In the genomic region with DNA sequence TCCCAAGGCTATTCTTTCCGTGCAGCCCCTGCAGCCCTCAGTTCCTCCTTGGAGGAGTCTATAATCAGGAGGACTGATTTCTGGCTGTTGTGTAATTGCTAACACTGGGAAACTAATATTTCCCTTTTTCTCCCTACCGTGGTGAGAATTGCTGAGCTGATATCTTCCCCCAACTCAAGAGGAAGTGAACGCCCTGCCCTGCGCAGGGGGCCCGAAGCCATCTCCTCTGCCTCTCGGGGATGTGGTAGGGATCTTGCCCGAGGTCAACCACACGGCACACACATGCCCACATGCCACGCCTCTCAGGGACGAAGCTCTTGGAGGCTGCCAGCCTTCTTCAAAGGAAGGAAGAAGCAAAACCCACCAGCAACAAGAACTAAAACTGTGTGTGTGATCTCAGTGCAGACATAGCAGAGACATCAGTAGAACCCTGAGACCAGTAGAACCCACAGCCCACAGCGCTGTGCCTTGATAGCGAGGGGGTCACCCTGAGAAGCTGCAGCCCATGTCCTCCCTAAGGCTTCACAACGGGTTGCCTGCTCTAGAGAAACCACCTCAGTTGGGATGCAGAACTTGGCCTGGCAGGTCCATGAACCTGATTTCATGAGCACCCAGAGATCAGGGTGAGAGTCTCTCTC, we compare ENCODE assay signal across 9 cellular contexts. TPM values are rescaled to one million over a fixed set of nuclear protein-coding genes. Genes with fewer than 3 reads are reported as not detected.
DNase-seq lines count a peak whose midpoint lies in the region; ATAC-seq lines count a peak whose summit lies in the region.
"Had no signal": no experiment of that assay in that cellular context is flagged by ENCODE, and none has a peak within 500 bp of the region (broad histone marks: within the 10 kb centered on the region; RNA-seq: fewer than 3 reads in every experiment).

No MANE protein-coding gene starts in this region.

- no peak overlapping the region for H2BK120ac ChIP-seq in neuronal stem cell (ENCODE audit: low read depth, low read length)

- no peak overlapping the region for H2BK12ac ChIP-seq in neuronal stem cell (ENCODE audit: low read length)

- no peak overlapping the region for H3K4ac ChIP-seq in neuronal stem cell (ENCODE audit: low read length)

- H3K4me3 ChIP-seq in neuronal stem cell (ENCODE audit: low read length in 2 of 2): peak overlapping the region in 1 of 2 donors; percentile 32
- H3K4me3 ChIP-seq: skin epidermis had no signal

- peak overlapping the region; percentile 63 for H3K4me3 Mint-ChIP-seq in activated naive CD8-positive, alpha-beta T cell treated with anti-CD3 and anti-CD28 coated beads, Interleukin-2, amount 10 ng/mL, durations not matched to agents 7 days and 5 days

- no peak overlapping the region for H3K23ac ChIP-seq in neuronal stem cell (ENCODE audit: low read depth, low read length, poor library complexity)

- no peak overlapping the region for H3K14ac ChIP-seq in neuronal stem cell (ENCODE audit: low read length)

- no peaks in the 10 kb centered on the region for H3K9me3 ChIP-seq in neuronal stem cell (replicated peaks in 1 of 2; ENCODE audit: control insufficient read depth in 2 of 2, insufficient read depth in 1 of 2, low read depth in 1 of 2, low read length in 2 of 2)

- POLR2A ChIA-PET in activated naive CD8-positive, alpha-beta T cell treated with anti-CD3 and anti-CD28 coated beads, Interleukin-2, amount 10 ng/mL, durations not matched to agents 7 days and 5 days (lab: Charles Lee): interaction anchor here (0.8 to 1.2 kb wide), 4 partner anchors 9 to 229 kb away, joined by 3 to 6 read pairs (median 4); partner anchors contain the start of gene AKAP10

- peak; percentile 91 for ATAC-seq in activated naive CD8-positive, alpha-beta T cell treated with anti-CD3 and anti-CD28 coated beads, Interleukin-2, amount 10 ng/mL, durations not matched to agents 7 days and 5 days (ENCODE audit: low read depth)

- peaks cover 0 to 2% (median 0%) of the 10 kb centered on the region in 3 experiments for H3K27me3 ChIP-seq in neuronal stem cell (ENCODE audit: control insufficient read depth in 3 of 3, insufficient read depth in 3 of 3, low read depth in 1 of 3, low read length in 3 of 3)

- H3K27ac Mint-ChIP-seq in activated naive CD8-positive, alpha-beta T cell treated with anti-CD3 and anti-CD28 coated beads, Interleukin-2, amount 10 ng/mL, durations not matched to agents 7 days and 5 days: peak overlapping the region; percentile 80

- peaks cover 27% of the 10 kb centered on the region for H3K4me1 Mint-ChIP-seq in activated naive CD8-positive, alpha-beta T cell treated with anti-CD3 and anti-CD28 coated beads, Interleukin-2, amount 10 ng/mL, durations not matched to agents 7 days and 5 days

- H3K4me1 ChIP-seq in neuronal stem cell (ENCODE audit: control insufficient read depth in 2 of 2, insufficient read depth in 1 of 2, low read depth in 1 of 2, low read length in 2 of 2): no peaks in the 10 kb centered on the region

- H2AK5ac ChIP-seq in neuronal stem cell (ENCODE audit: low read depth, low read length): no peak overlapping the region

- no CpG with 5 or more reads among the region's 13 CpGs for whole genome bisulfite sequencing in neuronal stem cell (ENCODE audit: extremely low coverage in 2 of 2, insufficient read length in 2 of 2, insufficient replicate concordance in 1 of 2), 2 donors

- H3K27ac ChIP-seq in neuronal stem cell (replicated peaks; ENCODE audit: low read length): no peak overlapping the region

- H3K4me2 ChIP-seq in neuronal stem cell (ENCODE audit: insufficient read depth, low read length, poor library complexity, severe bottlenecking): no peak overlapping the region

- H3K36me3 ChIP-seq in neuronal stem cell (replicated peaks in 1 of 2; ENCODE audit: control insufficient read depth in 2 of 2, insufficient read depth in 2 of 2, low read length in 2 of 2): no peaks in the 10 kb centered on the region

- H3K9ac ChIP-seq in neuronal stem cell (ENCODE audit: low read depth, low read length, poor library complexity): no peak overlapping the region

- no peak overlapping the region for H3K18ac ChIP-seq in neuronal stem cell (ENCODE audit: low read length)

- no peak overlapping the region for H2BK5ac ChIP-seq in neuronal stem cell (ENCODE audit: low read length)

- H4K91ac ChIP-seq in neuronal stem cell (ENCODE audit: low read depth, low read length, poor library complexity): no peak overlapping the region

- H4K8ac ChIP-seq in neuronal stem cell (ENCODE audit: low read depth, low read length): no peak overlapping the region

- H3K9me3 Mint-ChIP-seq in activated naive CD8-positive, alpha-beta T cell treated with anti-CD3 and anti-CD28 coated beads, Interleukin-2, amount 10 ng/mL, durations not matched to agents 7 days and 5 days: no peaks in the 10 kb centered on the region

- H3K36me3 Mint-ChIP-seq in activated naive CD8-positive, alpha-beta T cell treated with anti-CD3 and anti-CD28 coated beads, Interleukin-2, amount 10 ng/mL, durations not matched to agents 7 days and 5 days: no peaks in the 10 kb centered on the region

- H3K27me3 Mint-ChIP-seq in activated naive CD8-positive, alpha-beta T cell treated with anti-CD3 and anti-CD28 coated beads, Interleukin-2, amount 10 ng/mL, durations not matched to agents 7 days and 5 days: no peaks in the 10 kb centered on the region

- DNase-seq in C1 segment of cervical spinal cord (lab: John Stamatoyannopoulos, UW) (peak in 11 of 14 donors; percentile 6 to 75 (median 36)), SIG-M5 treated with dmso at 0.1 percent for 504 hours (lab: John Stamatoyannopoulos, UW; ENCODE audit: unreplicated experiment) (peak; percentile 96), mucosa of gallbladder (ENCODE audit: low spot score) (peak; percentile 49), COLO668 (lab: John Stamatoyannopoulos, UW; ENCODE audit: unreplicated experiment) (no peak), SHP77 treated with DMSO at 0.1 percent for 48 hours (lab: John Stamatoyannopoulos, UW) (no peak), NCI-H526 treated with DMSO at 0.1 percent for 48 hours (lab: John Stamatoyannopoulos, UW) (no peak), neuronal stem cell (ENCODE audit: low spot score) (no peak)
- peak; percentile 70 for DNase-seq in activated naive CD8-positive, alpha-beta T cell treated with anti-CD3 and anti-CD28 coated beads, Interleukin-2, amount 10 ng/mL, durations not matched to agents 7 days and 5 days

- no peak overlapping the region for H2BK15ac ChIP-seq in neuronal stem cell (ENCODE audit: low read length)

- H2AFZ ChIP-seq in neuronal stem cell (ENCODE audit: low read length): no peak overlapping the region

- no peaks in the 10 kb centered on the region for H3K79me1 ChIP-seq in neuronal stem cell (ENCODE audit: low read depth, low read length)

RNA-seq across cellular contexts. Expression of gene ULK2, which starts 8.9 kb away (rescaled TPM):
- 1 to 10 TPM; 8.8 to 9.7 TPM for total RNA-seq in activated naive CD8-positive, alpha-beta T cell treated with anti-CD3 and anti-CD28 coated beads, Interleukin-2, amount 10 ng/mL, durations not matched to agents 7 days and 5 days
- total RNA-seq in mucosa of gallbladder: 22.4 TPM
- 18.1 TPM for polyA plus RNA-seq in neuronal stem cell (2013, experiment 1 of 2)
- 18.4 TPM for polyA plus RNA-seq in neuronal stem cell (2013, experiment 2 of 2)

Comparison
In these comparisons a context has a peak if more than half of its experiments do, and no peak if none do; other contexts are left out.
1. DNase-seq: peak in C1 segment of cervical spinal cord (11 of 14), SIG-M5 treated with dmso at 0.1 percent for 504 hours (single experiment), activated naive CD8-positive, alpha-beta T cell treated with anti-CD3 and anti-CD28 coated beads, Interleukin-2, amount 10 ng/mL, durations not matched to agents 7 days and 5 days (single experiment) and mucosa of gallbladder (single experiment); none in COLO668 (single experiment), SHP77 treated with DMSO at 0.1 percent for 48 hours (single experiment), NCI-H526 treated with DMSO at 0.1 percent for 48 hours (single experiment) and neuronal stem cell (single experiment).